Comparison of ENCODE assay signal across 8 cellular contexts in genomic region chr18:71784777-71785176, GRCh38.
DNase-seq lines count a peak whose midpoint lies in the region; ATAC-seq, FAIRE-seq and TF ChIP-seq lines count a peak whose summit lies in the region.

No MANE protein-coding gene starts in this region.

- DNase-seq in SK-N-MC (ENCODE audit: low read depth, low spot score) (peak; percentile 5), HepG2 (ENCODE audit: low spot score) (peak; percentile 10), NCI-H187 treated with DMSO at 0.1 percent for 48 hours (lab: John Stamatoyannopoulos, UW) (no peak)
- no peak for DNase-seq in central memory CD4-positive, alpha-beta T cell

- CTCF ChIA-PET in HepG2 (lab: Yijun Ruan, JAX; ENCODE audit: low intra/inter-chr PET ratio, low total read pairs) = no interaction called here

- no peaks in the 10 kb centered on the region for H3K27me3 ChIP-seq in HepG2 (ENCODE audit: control insufficient read depth in 1 of 2, insufficient read depth in 2 of 2, low read length in 2 of 2)

- TF ChIP-seq EP300 in HepG2 (IDR thresholded peaks at IDR 0.05; ENCODE audit: low read depth in 2 of 2, low read length in 2 of 2) = no peak
- no peak for TF ChIP-seq EP300 in HepG2 (CRISPR knock-in tag; IDR thresholded peaks at IDR 0.05; ENCODE audit: borderline replicate concordance)

- H3K27ac ChIP-seq in SK-N-MC = no peak overlapping the region
- H3K27ac ChIP-seq in HepG2 (ENCODE audit: extremely low read length, insufficient read depth, low read length) = no peak overlapping the region

- H3K9me3 ChIP-seq in SK-N-MC (ENCODE audit: low read depth, low read length) (no peaks in the 10 kb centered on the region), HepG2 (ENCODE audit: low read length) (no peaks in the 10 kb centered on the region)

- no peaks in the 10 kb centered on the region for H4K20me1 ChIP-seq in HepG2 (ENCODE audit: insufficient read depth, low read length)

- H3K4me3 ChIP-seq in GM12875 (ENCODE audit: low read depth, low read length) (no peak overlapping the region), SK-N-MC (no peak overlapping the region), HepG2 (replicated peaks in 1 of 3; ENCODE audit: insufficient read depth in 1 of 3, low read depth in 2 of 3, low read length in 3 of 3) (no peak overlapping the region)

- WGBS in HepG2 (ENCODE audit: low lambda C conversion rate) = 1% methylated on average over 4 of the region's 4 CpGs

- POLR2A ChIA-PET in HepG2 (lab: Yijun Ruan, JAX) = no interaction called here

- no peak for FAIRE-seq in HepG2 (lab: Jason Lieb, UNC)

- intact Hi-C loops in HepG2 (cut with micrococcal nuclease; ENCODE audit: unreplicated experiment) = loop anchor here (2.0 kb wide), 2 partner anchors 1002 to 1186 kb away; no protein-coding TSS in a partner anchor

- H2AFZ ChIP-seq in HepG2 (ENCODE audit: low read length) = no peak overlapping the region

- peak; percentile 85 for ATAC-seq in HG02759 (IDR thresholded peaks at IDR 0.05; ENCODE audit: unreplicated experiment)
- peak; percentile 56; the same call in 2 of the 3 replicates for ATAC-seq in HepG2
- no peak for ATAC-seq in GM18861 (IDR thresholded peaks at IDR 0.05; ENCODE audit: unreplicated experiment)
- no peak for ATAC-seq in GM19351 (IDR thresholded peaks at IDR 0.05; ENCODE audit: unreplicated experiment)

- no peak for TF ChIP-seq RAD21 in HepG2 (CRISPR knock-in tag; IDR thresholded peaks at IDR 0.05)

- no peak overlapping the region for H3K4me2 ChIP-seq in HepG2 (ENCODE audit: low read depth, low read length)

- H3K36me3 ChIP-seq in SK-N-MC (ENCODE audit: insufficient read depth, low read length) (no peaks in the 10 kb centered on the region), HepG2 (replicated peaks in 1 of 2; ENCODE audit: control insufficient read depth in 1 of 2, insufficient read depth in 2 of 2, low read length in 2 of 2) (no peaks in the 10 kb centered on the region)

- H3K79me2 ChIP-seq in HepG2 (ENCODE audit: insufficient read depth, low read length) = no peaks in the 10 kb centered on the region

- BruUV-seq in HepG2 (replicated peaks; lab: Mats Ljungman, UMichigan) = no TSS peak

- H3K9ac ChIP-seq in SK-N-MC (ENCODE audit: insufficient read length) (no peak overlapping the region), HepG2 (ENCODE audit: insufficient read depth, low read depth, low read length) (no peak overlapping the region)

- TF ChIP-seq POLR2A in HepG2 (IDR thresholded peaks at IDR 0.05; ENCODE audit: insufficient read depth in 1 of 2, low read depth in 2 of 2, low read length in 2 of 2) = no peak

- H3K4me1 ChIP-seq in HepG2 (ENCODE audit: insufficient read depth, low read length) = no peaks in the 10 kb centered on the region

- in situ Hi-C loops in HepG2 (cut with HindIII; ENCODE audit: extremely low pct_ligation_motif_present, low pct_unique_long_range_greater_than_20kb) = no loop called here

- peak; percentile 44; the same call in 1 of the 2 replicates for TF ChIP-seq CTCF in GM12875 (IDR thresholded peaks at IDR 0.05; ENCODE audit: borderline replicate concordance, insufficient read depth, low read depth, low read length)
- TF ChIP-seq CTCF in HepG2 (CRISPR knock-in tag; IDR thresholded peaks at IDR 0.05) = peak; percentile 60

TF ChIP-seq in HepG2, 621 proteins besides CTCF, POLR2A, EP300 and RAD21:
- no peak for TF ChIP-seq TFAP4 (IDR thresholded peaks at IDR 0.05; ENCODE audit: borderline replicate concordance, low read depth)
- TF ChIP-seq, protein P1, sequence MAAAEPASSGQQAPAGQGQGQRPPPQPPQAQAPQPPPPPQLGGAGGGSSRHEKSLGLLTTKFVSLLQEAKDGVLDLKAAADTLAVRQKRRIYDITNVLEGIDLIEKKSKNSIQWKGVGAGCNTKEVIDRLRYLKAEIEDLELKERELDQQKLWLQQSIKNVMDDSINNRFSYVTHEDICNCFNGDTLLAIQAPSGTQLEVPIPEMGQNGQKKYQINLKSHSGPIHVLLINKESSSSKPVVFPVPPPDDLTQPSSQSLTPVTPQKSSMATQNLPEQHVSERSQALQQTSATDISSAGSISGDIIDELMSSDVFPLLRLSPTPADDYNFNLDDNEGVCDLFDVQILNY (CRISPR knock-in tag; conservative IDR thresholded peaks at IDR 0.05) = no peak
- TF ChIP-seq PLRG1 (conservative IDR thresholded peaks at IDR 0.05) = no peak
- no peak for TF ChIP-seq HIC2 (CRISPR knock-in tag; IDR thresholded peaks at IDR 0.05; ENCODE audit: low read depth)
- TF ChIP-seq ZNF512B (CRISPR knock-in tag; IDR thresholded peaks at IDR 0.05; ENCODE audit: borderline replicate concordance) = no peak
- TF ChIP-seq STAG1 (CRISPR knock-in tag; IDR thresholded peaks at IDR 0.05) = peak; percentile 40
- TF ChIP-seq, protein P2, sequence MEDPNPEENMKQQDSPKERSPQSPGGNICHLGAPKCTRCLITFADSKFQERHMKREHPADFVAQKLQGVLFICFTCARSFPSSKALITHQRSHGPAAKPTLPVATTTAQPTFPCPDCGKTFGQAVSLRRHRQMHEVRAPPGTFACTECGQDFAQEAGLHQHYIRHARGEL (CRISPR knock-in tag; IDR thresholded peaks at IDR 0.05) = peak; percentile 98
- no peak for TF ChIP-seq NFIC (IDR thresholded peaks at IDR 0.05; ENCODE audit: low read length)
TF ChIP-seq in HepG2: peak in this region for 2.

Comparison
In these comparisons a context has a peak if more than half of its experiments do, and no peak if none do; other contexts are left out.
1. ATAC-seq: peak in HG02759 (single experiment) and HepG2 (single experiment); none in GM18861 (single experiment) and GM19351 (single experiment).
2. DNase-seq: peak in SK-N-MC (single experiment) and HepG2 (single experiment); none in central memory CD4-positive, alpha-beta T cell (single experiment) and NCI-H187 treated with DMSO at 0.1 percent for 48 hours (single experiment).